ENCODE assay signal across 13 cellular contexts in the genomic region with DNA sequence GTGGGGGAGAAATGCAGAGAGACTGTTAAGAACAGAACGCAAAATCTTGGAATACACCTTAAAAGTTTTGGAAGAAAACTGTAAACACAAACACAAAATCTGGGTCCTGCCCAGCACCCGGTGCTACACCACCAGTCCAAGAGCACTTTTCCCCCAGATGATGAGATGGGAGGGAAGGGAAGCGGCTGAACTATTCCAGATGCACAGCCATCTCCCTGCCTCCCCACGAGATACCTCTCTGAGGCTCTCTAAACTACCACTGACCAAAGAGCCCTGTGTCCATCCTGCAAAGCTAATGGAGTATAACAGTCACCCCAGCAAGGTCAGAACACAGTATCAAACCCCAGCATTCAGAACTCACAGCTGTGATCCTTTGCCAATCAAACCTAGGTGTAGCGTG. TPM values are rescaled to one million over a fixed set of nuclear protein-coding genes. Genes with fewer than 3 reads are reported as not detected.
DNase-seq lines count a peak whose midpoint lies in the region; ATAC-seq, FAIRE-seq and TF ChIP-seq lines count a peak whose summit lies in the region.
"Had no signal": no experiment of that assay in that cellular context is flagged by ENCODE, and none has a peak within 500 bp of the region (broad histone marks: within the 10 kb centered on the region; RNA-seq: fewer than 3 reads in every experiment).

No MANE protein-coding gene starts in this region.

- peaks cover 55% of the 10 kb centered on the region for H3K36me3 Mint-ChIP-seq in chondrocyte (ENCODE audit: low read depth)
- H3K36me3 Mint-ChIP-seq: T-cell had no signal

- no peaks in the 10 kb centered on the region for H3K27me3 ChIP-seq in lung (ENCODE audit: control insufficient read depth, insufficient read depth)
- H3K27me3 ChIP-seq in spleen (replicated peaks in 1 of 7) = no peaks in the 10 kb centered on the region

- no peaks in the 10 kb centered on the region for H3K27me3 Mint-ChIP-seq in chondrocyte (ENCODE audit: low read depth)
- H3K27me3 Mint-ChIP-seq: T-cell had no signal

- H3K36me3 ChIP-seq in lung (ENCODE audit: control insufficient read depth in 2 of 2, insufficient read depth in 2 of 2, low read length in 2 of 2) = peaks cover 0 to 10% of the 10 kb centered on the region in 2 donors
- H3K36me3 ChIP-seq in spleen = peaks cover 0 to 29% (median 0%) of the 10 kb centered on the region in 6 donors

- FAIRE-seq in H54 (lab: Jason Lieb, UNC) = no peak

- H3K4me1 ChIP-seq in lung (ENCODE audit: control insufficient read depth in 2 of 2, insufficient read depth in 2 of 2, low read length in 2 of 2) (peaks cover 16 to 37% of the 10 kb centered on the region in 2 donors), spleen (peaks cover 23 to 94% (median 71%) of the 10 kb centered on the region in 6 donors)

- H3K27ac ChIP-seq in lung (ENCODE audit: low read depth in 1 of 2, low read length in 1 of 2) (peak overlapping the region; percentile 81 to 84), spleen (peak overlapping the region; percentile 35 to 89 (median 78))

- ATAC-seq in lung (ENCODE audit: insufficient read depth, low FRiP score) (no peak), HG03135 (IDR thresholded peaks at IDR 0.05; ENCODE audit: unreplicated experiment) (no peak), GM19463 (IDR thresholded peaks at IDR 0.05; ENCODE audit: unreplicated experiment) (no peak)
- ATAC-seq: T-cell had no signal

- TF ChIP-seq CTCF in AG10803 (conservative IDR thresholded peaks at IDR 0.05; ENCODE audit: low read length) (no peak), chondrocyte (IDR thresholded peaks at IDR 0.05) (no peak), lung (IDR thresholded peaks at IDR 0.05; ENCODE audit: control extremely low read depth, extremely low read depth) (no peak), spleen (IDR thresholded peaks at IDR 0.05 in 8 of 11, conservative IDR thresholded peaks at IDR 0.05 in 3 of 11) (no peak)

- peaks cover 99% of the 10 kb centered on the region for H3K4me1 Mint-ChIP-seq in chondrocyte (ENCODE audit: low read depth)
- H3K4me1 Mint-ChIP-seq: T-cell had no signal

- WGBS in lung, 2 donors = 80 to 90% methylated on average over 5 of the region's 5 CpGs
- 70 to 97% (median 82%) methylated on average over 5 of the region's 5 CpGs for WGBS in spleen, 5 donors

- DNase-seq in AG10803 (ENCODE audit: low read depth) (no peak), chondrocyte (ENCODE audit: low spot score) (no peak), lung (ENCODE audit: low spot score) (no peak), spleen (no peak), NCI-H2171 (lab: John Stamatoyannopoulos, UW) (no peak), H54 (ENCODE audit: insufficient read length, low spot score) (no peak)
- DNase-seq: activated gamma-delta T cell treated with Interleukin-2 at 50 U/mL for 16 hours, C1 segment of cervical spinal cord, cerebellar nuclear complex, retina, T-cell had no signal

- H3K9me3 ChIP-seq in lung (ENCODE audit: control insufficient read depth in 2 of 2, insufficient read depth in 1 of 2, low read length in 1 of 2) (peaks cover 0 to 6% of the 10 kb centered on the region in 2 donors), spleen (no peaks in the 10 kb centered on the region)

- TF ChIP-seq POLR2A in spleen (IDR thresholded peaks at IDR 0.05) (no peak), H54 (IDR thresholded peaks at IDR 0.05; ENCODE audit: low read depth, low read length) (no peak)

- H3K4me3 ChIP-seq in AG10803 (ENCODE audit: low read length) = peak overlapping the region; percentile 100
- H3K4me3 ChIP-seq in lung = no peak overlapping the region
- peak overlapping the region in 1 of 8 donors; percentile 2 for H3K4me3 ChIP-seq in spleen

- peak overlapping the region; percentile 92 for H3K27ac Mint-ChIP-seq in chondrocyte (ENCODE audit: unreplicated experiment)
- H3K27ac Mint-ChIP-seq: T-cell had no signal

- H3K9me3 Mint-ChIP-seq in chondrocyte (ENCODE audit: low read depth) = no peaks in the 10 kb centered on the region
- H3K9me3 Mint-ChIP-seq: T-cell had no signal

- intact Hi-C loops in spleen (cut with DNase I; ENCODE audit: low total_unique reads) = no loop called here

- peak overlapping the region; percentile 64 for H3K4me3 Mint-ChIP-seq in chondrocyte (ENCODE audit: unreplicated experiment)
- H3K4me3 Mint-ChIP-seq: T-cell had no signal

RNA-seq across cellular contexts. Expression of gene SPARC, which starts 8.0 kb away (rescaled TPM):
- total RNA-seq in chondrocyte = 19,093 to 24,474 TPM (median 24,306 TPM) in 3 replicates
- 1,000 to 10,000 TPM in 1 of 2 donors, 100 to 1,000 TPM in 1; 985 to 1,186 TPM for total RNA-seq in lung
- polyA plus RNA-seq in lung = 100 to 1,000 TPM; 145 to 850 TPM
- 100 to 1,000 TPM; 320 to 963 (median 552) TPM for total RNA-seq in spleen
- polyA plus RNA-seq in spleen = 100 to 1,000 TPM in 2 of 3 donors, 10 to 100 TPM in 1; 76.5 to 195 (median 135) TPM

Comparison
In these comparisons a context has a peak if more than half of its experiments do, and no peak if none do; other contexts are left out.
1. RNA of gene SPARC, which starts 8.0 kb away (total RNA-seq): 19,093 to 24,474 TPM in chondrocyte; 985 to 1,186 TPM in lung and 320 to 963 TPM in spleen; every median in the first group is over 10 times any median in the second.